Comparison of ENCODE assay signal across 11 cellular contexts in genomic region chr4:184329235-184330007, GRCh38.
DNase-seq lines count a peak whose midpoint lies in the region; ATAC-seq and TF ChIP-seq lines count a peak whose summit lies in the region.
"Had no signal": no experiment of that assay in that cellular context is flagged by ENCODE, and none has a peak within 500 bp of the region (broad histone marks: within the 10 kb centered on the region; RNA-seq: fewer than 3 reads in every experiment).

No MANE protein-coding gene starts in this region.

- POLR2A ChIA-PET in PC-3 (lab: Charles Lee; ENCODE audit: unreplicated experiment) = no interaction called here

- TF ChIP-seq CTCF in PC-3 (conservative IDR thresholded peaks at IDR 0.05; ENCODE audit: low read depth, low read length) = no peak
- TF ChIP-seq CTCF in spleen (IDR thresholded peaks at IDR 0.05 in 8 of 11, conservative IDR thresholded peaks at IDR 0.05 in 3 of 11) = no peak

- BruUV-seq in PC-3 (replicated peaks; lab: Mats Ljungman, UMichigan) = no TSS peak

- CTCF ChIA-PET in PC-3 (lab: Charles Lee) = no interaction called here

- WGBS in spleen, 5 donors = 83 to 89% (median 88%) methylated on average over 15 of the region's 15 CpGs

- no peaks in the 10 kb centered on the region for H3K9me2 ChIP-seq in PC-3 (replicated peaks; ENCODE audit: low read length)

- no peaks in the 10 kb centered on the region for H3K36me3 ChIP-seq in PC-3 (ENCODE audit: low read depth, low read length)
- H3K36me3 ChIP-seq in spleen = no peaks in the 10 kb centered on the region
- H3K36me3 ChIP-seq: upper lobe of right lung had no signal

- H3F3A ChIP-seq in PC-3 (ENCODE audit: low read length, unreplicated experiment) = no peaks in the 10 kb centered on the region

- H3K4me3 ChIP-seq in PC-3 (ENCODE audit: low read length) (no peak overlapping the region), spleen (no peak overlapping the region)
- H3K4me3 ChIP-seq: upper lobe of right lung had no signal

- H3K27ac ChIP-seq in PC-3 (ENCODE audit: low read length) (peak overlapping the region; percentile 44), spleen (peak overlapping the region; percentile 11 to 84 (median 70))

- H3K4me2 ChIP-seq in PC-3 (ENCODE audit: low read length) = 0 out of 2 replicates have a peak overlapping the region, but pooled peaks have one; percentile 8

- H3K4me1 ChIP-seq in PC-3 (ENCODE audit: insufficient read depth, low read length) (peaks cover 22% of the 10 kb centered on the region), spleen (peaks cover 10 to 72% (median 53%) of the 10 kb centered on the region in 6 donors)

- intact Hi-C loops in PC-3 (cut with micrococcal nuclease) (no loop called here), spleen (cut with DNase I; ENCODE audit: low total_unique reads) (no loop called here)

- no peaks in the 10 kb centered on the region for H3K27me3 ChIP-seq in PC-3 (ENCODE audit: low read length)
- H3K27me3 ChIP-seq in spleen (replicated peaks in 1 of 7) = no peaks in the 10 kb centered on the region
- H3K27me3 ChIP-seq: upper lobe of right lung had no signal

- H2AFZ ChIP-seq in PC-3 (ENCODE audit: low read length) = no peak overlapping the region

- H4K20me1 ChIP-seq in PC-3 (ENCODE audit: low read length) = no peaks in the 10 kb centered on the region

- TF ChIP-seq POLR2A in GM19193 (IDR thresholded peaks at IDR 0.05; ENCODE audit: extremely low read depth, insufficient read depth, insufficient read length) = peak; percentile 12
- no peak for TF ChIP-seq POLR2A in spleen (IDR thresholded peaks at IDR 0.05)

- H3K9me3 ChIP-seq in PC-3 (ENCODE audit: low read length) = no peaks in the 10 kb centered on the region
- no peaks in the 10 kb centered on the region for H3K9me3 ChIP-seq in spleen
- H3K9me3 ChIP-seq: upper lobe of right lung had no signal

- ATAC-seq in PC-3 = no peak
- no peak for ATAC-seq in GM18498 (IDR thresholded peaks at IDR 0.05; ENCODE audit: unreplicated experiment)
- ATAC-seq in HG02970 (IDR thresholded peaks at IDR 0.05; ENCODE audit: low FRiP score, unreplicated experiment) = no peak

- DNase-seq in PC-3 (peak; percentile 28), hippocampal formation (lab: John Stamatoyannopoulos, UW) (peak; percentile 17 to 24), spleen (no peak), GM19238 (ENCODE audit: insufficient read length, low spot score) (no peak), NCI-H1048 (lab: John Stamatoyannopoulos, UW) (no peak)
- DNase-seq: activated CD8-positive, alpha-beta memory T cell treated with anti-CD3 and anti-CD28 coated beads, Interleukin-2, amount 50 U/mL, for 48 hours; NCI-H146 had no signal

- H3K79me2 ChIP-seq in PC-3 (ENCODE audit: low read length) = no peaks in the 10 kb centered on the region

- no peak overlapping the region for H3K9ac ChIP-seq in PC-3 (ENCODE audit: low read length)

Comparison
In these comparisons a context has a peak if more than half of its experiments do, and no peak if none do; other contexts are left out.
1. DNase-seq: peak in PC-3 (single experiment) and hippocampal formation (2 of 2); none in spleen (single experiment), GM19238 (single experiment) and NCI-H1048 (single experiment).